Comparison of ENCODE assay signal across 13 cellular contexts in the genomic region with DNA sequence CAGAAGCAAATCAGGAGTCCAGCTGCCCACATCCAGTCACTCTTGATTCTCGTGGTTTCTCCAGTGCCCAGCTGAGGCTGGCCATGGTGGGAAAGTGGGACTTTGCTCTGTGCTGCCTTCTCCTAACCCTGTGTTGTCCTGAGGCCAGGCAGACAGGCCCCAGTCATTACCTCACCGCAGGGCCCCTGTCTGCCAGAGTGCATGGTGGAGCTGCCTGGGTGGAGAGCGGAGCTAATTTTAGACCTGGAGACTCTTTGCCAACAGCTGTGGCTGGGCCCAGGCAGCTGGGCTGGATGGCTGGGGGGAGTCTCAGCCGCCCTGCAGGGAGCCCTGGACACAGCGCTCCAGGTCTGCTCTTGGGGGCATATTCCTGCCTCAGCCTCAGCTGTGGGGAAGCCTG. TPM values are rescaled to one million over a fixed set of nuclear protein-coding genes. Genes with fewer than 3 reads are reported as not detected.
DNase-seq lines count a peak whose midpoint lies in the region; ATAC-seq lines count a peak whose summit lies in the region.
"Had no signal": no experiment of that assay in that cellular context is flagged by ENCODE, and none has a peak within 500 bp of the region (broad histone marks: within the 10 kb centered on the region; RNA-seq: fewer than 3 reads in every experiment).

No MANE protein-coding gene starts in this region.

- H3K9me3 Mint-ChIP-seq in naive thymus-derived CD8-positive, alpha-beta T cell = peaks cover 0 to 3% (median 0%) of the 10 kb centered on the region in 9 donors
- H3K9me3 Mint-ChIP-seq: activated naive CD4-positive, alpha-beta T cell treated with anti-CD3 and anti-CD28 coated beads, Interleukin-2, amount 10 ng/mL, durations not matched to agents 7 days and 5 days had no signal

- H3K9me3 ChIP-seq in adipocyte (ENCODE audit: control insufficient read depth, low read length) (no peaks in the 10 kb centered on the region), iPS-18c (ENCODE audit: control insufficient read depth, insufficient read depth, low read length) (no peaks in the 10 kb centered on the region)
- H3K9me3 ChIP-seq: A549 had no signal

- peaks cover 8 to 34% (median 27%) of the 10 kb centered on the region in 5 donors for H3K27me3 Mint-ChIP-seq in naive thymus-derived CD8-positive, alpha-beta T cell

- no peak overlapping the region for H3K27ac Mint-ChIP-seq in naive thymus-derived CD8-positive, alpha-beta T cell
- H3K27ac Mint-ChIP-seq: activated naive CD4-positive, alpha-beta T cell treated with anti-CD3 and anti-CD28 coated beads, Interleukin-2, amount 10 ng/mL, durations not matched to agents 7 days and 5 days had no signal

- no peaks in the 10 kb centered on the region for H3K36me3 ChIP-seq in adipocyte (ENCODE audit: control insufficient read depth, insufficient read depth, low read length, severe bottlenecking)

- H3K4me3 ChIP-seq in adipocyte (ENCODE audit: low read length) (no peak overlapping the region), iPS-18c (ENCODE audit: insufficient read depth, low read depth, low read length) (peak overlapping the region; percentile 10; the same call in 1 of the 2 replicates)
- H3K4me3 ChIP-seq: A549 had no signal

- POLR2A ChIA-PET in naive thymus-derived CD8-positive, alpha-beta T cell (lab: Charles Lee) = no interaction called here

- H3K4me3 Mint-ChIP-seq in naive thymus-derived CD8-positive, alpha-beta T cell = no peak overlapping the region
- H3K4me3 Mint-ChIP-seq: activated naive CD4-positive, alpha-beta T cell treated with anti-CD3 and anti-CD28 coated beads, Interleukin-2, amount 10 ng/mL, durations not matched to agents 7 days and 5 days had no signal

- H3K4me1 Mint-ChIP-seq in naive thymus-derived CD8-positive, alpha-beta T cell = no peaks in the 10 kb centered on the region
- H3K4me1 Mint-ChIP-seq: activated naive CD4-positive, alpha-beta T cell treated with anti-CD3 and anti-CD28 coated beads, Interleukin-2, amount 10 ng/mL, durations not matched to agents 7 days and 5 days had no signal

- DNase-seq in NCI-H2081 (lab: John Stamatoyannopoulos, UW) (peak; percentile 60 to 80), NCI-H2081 treated with DMSO at 0.1 percent for 48 hours (lab: John Stamatoyannopoulos, UW) (no peak), adipocyte (ENCODE audit: low read depth) (peak; percentile 20), ureter (ENCODE audit: low spot score) (peak; percentile 63), germinal center (ENCODE audit: low spot score) (no peak)
- no peak for DNase-seq in activated T-cell treated with anti-CD3 and anti-CD28 coated beads, Interleukin-2, amount 50 U/mL, for 48 hours
- no peak for DNase-seq in naive thymus-derived CD8-positive, alpha-beta T cell
- DNase-seq: activated CD4-positive, CD25-positive, alpha-beta regulatory T cell treated with anti-CD3 and anti-CD28 coated beads, Interleukin-2, amount 50 U/mL, for 72 hours; activated naive CD4-positive, alpha-beta T cell treated with anti-CD3 and anti-CD28 coated beads, Interleukin-2, amount 10 ng/mL, durations not matched to agents 7 days and 5 days; mammary epithelial cell had no signal

- H3K9ac ChIP-seq in adipocyte (ENCODE audit: low read length) = no peak overlapping the region

- no peak for ATAC-seq in naive thymus-derived CD8-positive, alpha-beta T cell
- ATAC-seq: A549, Panc1 had no signal

- H3K4me1 ChIP-seq in adipocyte (ENCODE audit: control insufficient read depth, insufficient read depth, low read length) = peaks cover 12% of the 10 kb centered on the region
- H3K4me1 ChIP-seq: A549 had no signal

- H3K27me3 ChIP-seq in adipocyte (replicated peaks; ENCODE audit: control insufficient read depth, insufficient read depth, low read length) = peaks cover 54% of the 10 kb centered on the region

- H3K36me3 Mint-ChIP-seq in naive thymus-derived CD8-positive, alpha-beta T cell = peaks cover 0 to 5% (median 1%) of the 10 kb centered on the region in 3 donors
- H3K36me3 Mint-ChIP-seq: activated naive CD4-positive, alpha-beta T cell treated with anti-CD3 and anti-CD28 coated beads, Interleukin-2, amount 10 ng/mL, durations not matched to agents 7 days and 5 days had no signal

RNA-seq across cellular contexts. Expression of a gene that starts 21.7 kb away (rescaled TPM):
- 11.7 TPM for total RNA-seq in ureter
- under 1 TPM; 0.34 to 0.66 TPM for total RNA-seq in naive thymus-derived CD8-positive, alpha-beta T cell
- 1 to 10 TPM in 1 of 3 donors, under 1 TPM in 2; 0.14 to 1.8 (median 0.40) TPM for polyA plus RNA-seq in naive thymus-derived CD8-positive, alpha-beta T cell

Comparison
In these comparisons a context has a peak if more than half of its experiments do, and no peak if none do; other contexts are left out.
1. DNase-seq: peak in NCI-H2081 (2 of 2), adipocyte (single experiment) and ureter (single experiment); none in NCI-H2081 treated with DMSO at 0.1 percent for 48 hours (single experiment), germinal center (single experiment), activated T-cell treated with anti-CD3 and anti-CD28 coated beads, Interleukin-2, amount 50 U/mL, for 48 hours (0 of 2) and naive thymus-derived CD8-positive, alpha-beta T cell (0 of 10).